Comparison of ENCODE assay signal across 11 cellular contexts in genomic region chr10:90975096-90975495, GRCh38. TPM values are rescaled to one million over a fixed set of nuclear protein-coding genes. Genes with fewer than 3 reads are reported as not detected.
"Had no signal": no experiment of that assay in that cellular context is flagged by ENCODE, and none has a peak within 500 bp of the region (broad histone marks: within the 10 kb centered on the region; RNA-seq: fewer than 3 reads in every experiment).

No MANE protein-coding gene starts in this region.

- H3K9me3 Mint-ChIP-seq: GM23338, HFFc6 had no signal

- H3K9me3 ChIP-seq: HAP-1 had no signal

- H3K4me1 Mint-ChIP-seq: GM23338 had no signal

- H3K4me3 ChIP-seq: GM23338, HAP-1, K562 had no signal

- H3K4me2 ChIP-seq: GM23338 had no signal

- DNase-seq: H7, HFFc6, IMR-90, Karpas-422, KG1 had no signal

- H3K4me3 Mint-ChIP-seq: GM23338, HFFc6 had no signal

- H2AFZ ChIP-seq: GM23338 had no signal

- ATAC-seq: GM23338, HCT116, K562 had no signal

- H3K27ac ChIP-seq: HL-60 had no signal

- H3K36me3 ChIP-seq: HAP-1 had no signal

- H3K4me1 ChIP-seq: HAP-1 had no signal

- H3K27ac Mint-ChIP-seq: GM23338, HFFc6 had no signal

RNA-seq across cellular contexts. Expression of gene ANKRD1, which starts 54.2 kb away (rescaled TPM):
- total RNA-seq: GM23338, H1, K562 had no signal
